In genomic region chr1:22285545-22286396, GRCh38 we compare ENCODE assay signal across 26 cellular contexts.
DNase-seq lines count a peak whose midpoint lies in the region; ATAC-seq, FAIRE-seq and TF ChIP-seq lines count a peak whose summit lies in the region.
"Had no signal": no experiment of that assay in that cellular context is flagged by ENCODE, and none has a peak within 500 bp of the region (broad histone marks: within the 10 kb centered on the region; RNA-seq: fewer than 3 reads in every experiment).

No MANE protein-coding gene starts in this region.

- POLR2A ChIA-PET in CD8-positive, alpha-beta memory T cell (lab: Charles Lee), result no interaction called here

- no peak for FAIRE-seq in GM12891 (lab: Jason Lieb, UNC)
- FAIRE-seq: A549, colon, endometrium, GM18507 had no signal

- peaks cover 22 to 27% of the 10 kb centered on the region in 2 donors for H3K27me3 Mint-ChIP-seq in CD8-positive, alpha-beta memory T cell

- peak; percentile 72 for ATAC-seq in omental fat pad (ENCODE audit: low FRiP score)
- ATAC-seq: A549 had no signal

- no peaks in the 10 kb centered on the region for H3K36me3 Mint-ChIP-seq in CD8-positive, alpha-beta memory T cell
- H3K36me3 Mint-ChIP-seq: activated naive CD8-positive, alpha-beta T cell treated with anti-CD3 and anti-CD28 coated beads for 36 hours; WTC11 had no signal

- H3K4me1 ChIP-seq in CD8-positive, alpha-beta memory T cell (ENCODE audit: insufficient read depth, low read length), result no peaks in the 10 kb centered on the region
- H3K4me1 ChIP-seq: A549, tibial artery had no signal

- no peak for TF ChIP-seq POLR2A in GM12891 (IDR thresholded peaks at IDR 0.05; ENCODE audit: low read depth, low read length)

- H3K9me3 Mint-ChIP-seq in CD8-positive, alpha-beta memory T cell, result no peaks in the 10 kb centered on the region
- H3K9me3 Mint-ChIP-seq: activated naive CD8-positive, alpha-beta T cell treated with anti-CD3 and anti-CD28 coated beads for 36 hours had no signal

- in situ Hi-C loops in astrocyte of the spinal cord (cut with HindIII; ENCODE audit: low sequenced_read_pairs), result no loop called here

- no peaks in the 10 kb centered on the region for H3K36me3 ChIP-seq in CD8-positive, alpha-beta memory T cell (ENCODE audit: insufficient read depth, low read length)
- H3K36me3 ChIP-seq: tibial artery had no signal

- H3K4me1 Mint-ChIP-seq in CD8-positive, alpha-beta memory T cell, result no peaks in the 10 kb centered on the region
- H3K4me1 Mint-ChIP-seq: activated naive CD8-positive, alpha-beta T cell treated with anti-CD3 and anti-CD28 coated beads for 36 hours; B cell had no signal

- no peaks in the 10 kb centered on the region for H3K9me3 ChIP-seq in CD8-positive, alpha-beta memory T cell (ENCODE audit: low read length)
- H3K9me3 ChIP-seq: A549, tibial artery had no signal

- H3K4me3 ChIP-seq in CD8-positive, alpha-beta memory T cell (ENCODE audit: low read length), result no peak overlapping the region
- no peak overlapping the region for H3K4me3 ChIP-seq in astrocyte of the spinal cord (ENCODE audit: low read depth, low read length)
- H3K4me3 ChIP-seq: A549, smooth muscle cell, tibial artery had no signal

- no peak overlapping the region for H3K27ac Mint-ChIP-seq in CD8-positive, alpha-beta memory T cell
- H3K27ac Mint-ChIP-seq: activated naive CD8-positive, alpha-beta T cell treated with anti-CD3 and anti-CD28 coated beads for 36 hours; B cell; WTC11 had no signal

- TF ChIP-seq CTCF in astrocyte of the spinal cord (IDR thresholded peaks at IDR 0.05; ENCODE audit: low read depth, low read length) (no peak), omental fat pad (IDR thresholded peaks at IDR 0.05) (no peak)

- H3K27ac ChIP-seq in CD8-positive, alpha-beta memory T cell (ENCODE audit: low read depth, low read length), result peak overlapping the region; percentile 44
- H3K27ac ChIP-seq: A549, tibial artery had no signal

- no peak overlapping the region for H3K4me3 Mint-ChIP-seq in CD8-positive, alpha-beta memory T cell
- H3K4me3 Mint-ChIP-seq: activated naive CD8-positive, alpha-beta T cell treated with anti-CD3 and anti-CD28 coated beads for 36 hours; B cell; WTC11 had no signal

- no peaks in the 10 kb centered on the region for H3K27me3 ChIP-seq in CD8-positive, alpha-beta memory T cell (ENCODE audit: insufficient read depth, low read length, poor library complexity, severe bottlenecking)

- no peak for DNase-seq in CD8-positive, alpha-beta memory T cell
- peak; percentile 32 for DNase-seq in astrocyte of the spinal cord (ENCODE audit: low read depth, low spot score)
- peak; percentile 56 for DNase-seq in islet precursor cell
- no peak for DNase-seq in omental fat pad (ENCODE audit: low spot score)
- no peak for DNase-seq in C1 segment of cervical spinal cord (lab: John Stamatoyannopoulos, UW)
- DNase-seq in GM12891 (ENCODE audit: insufficient read length, low spot score), result no peak
- no peak for DNase-seq in activated CD4-positive, alpha-beta T cell treated with anti-CD3 and anti-CD28 coated beads, Interleukin-2, amount 50 U/mL, for 1 hour
- no peak for DNase-seq in DMS153 (lab: John Stamatoyannopoulos, UW)
- DNase-seq: activated CD4-positive, alpha-beta T cell treated with anti-CD3 and anti-CD28 coated beads, Interleukin-2, amount 50 U/mL, for 4 hours; activated naive CD8-positive, alpha-beta T cell treated with anti-CD3 and anti-CD28 coated beads for 36 hours; COR-L47; HCEC 1CT; MV-4-11; NCI-H69; RPMI8226; stimulated activated CD4-positive, alpha-beta T cell treated with anti-CD3 and anti-CD28 coated beads, Interleukin-2, amount 100 ng/mL, for 48 hours; stimulated activated naive CD4-positive, alpha-beta T cell treated with Interleukin-2 at 50 U/mL for 16 hours; T-helper 9 cell had no signal

- CTCF ChIA-PET in CD8-positive, alpha-beta memory T cell (lab: Charles Lee), result no interaction called here

TF ChIP-seq in GM12891, 5 proteins besides CTCF, POLR2A, EP300 and RAD21:
- TF ChIP-seq POU2F2 (IDR thresholded peaks at IDR 0.05; ENCODE audit: low read depth, low read length) (no peak), SPI1 (IDR thresholded peaks at IDR 0.05; ENCODE audit: low read depth, low read length) (no peak), POLR2AphosphoS5 (IDR thresholded peaks at IDR 0.05; ENCODE audit: low read depth, low read length) (no peak), TAF1 (IDR thresholded peaks at IDR 0.05; ENCODE audit: low read depth, low read length) (no peak), PAX5 (IDR thresholded peaks at IDR 0.05; ENCODE audit: insufficient read depth, low read length, severe bottlenecking) (no peak)

Comparison
In these comparisons a context has a peak if more than half of its experiments do, and no peak if none do; other contexts are left out.
1. DNase-seq: peak in astrocyte of the spinal cord (single experiment) and islet precursor cell (single experiment); none in CD8-positive, alpha-beta memory T cell (0 of 5), omental fat pad (single experiment), C1 segment of cervical spinal cord (0 of 14), GM12891 (single experiment), activated CD4-positive, alpha-beta T cell treated with anti-CD3 and anti-CD28 coated beads, Interleukin-2, amount 50 U/mL, for 1 hour (single experiment) and DMS153 (single experiment).